ENCODE assay signal across 9 cellular contexts in genomic region chr3:121431717-121432517, GRCh38.
DNase-seq lines count a peak whose midpoint lies in the region; ATAC-seq, FAIRE-seq and TF ChIP-seq lines count a peak whose summit lies in the region.
"Had no signal": no experiment of that assay in that cellular context is flagged by ENCODE, and none has a peak within 500 bp of the region (broad histone marks: within the 10 kb centered on the region; RNA-seq: fewer than 3 reads in every experiment).

No MANE protein-coding gene starts in this region.

- H3K27me3 ChIP-seq in Loucy (ENCODE audit: insufficient read depth, low read length, poor library complexity, severe bottlenecking) (no peaks in the 10 kb centered on the region), heart right ventricle (no peaks in the 10 kb centered on the region), uterus (no peaks in the 10 kb centered on the region)

- H3K4me3 ChIP-seq in Loucy (ENCODE audit: low read length, poor library complexity, severe bottlenecking) (no peak overlapping the region), heart right ventricle (peak overlapping the region in 8 of 10 donors; percentile 12 to 49 (median 33)), uterus (peak overlapping the region in 1 of 2 donors; percentile 25)

- H3K27ac Mint-ChIP-seq in activated T-helper 1 cell treated with anti-CD3 and anti-CD28 coated beads, Interleukin-12 subunit alpha, Interleukin-12 subunit beta, Interleukin-2, Interleukin-4 antibody, amounts not matched to agents 30 ng/mL and 10 ng/mL and 1 ng/mL, durations not matched to agents 14 hours and 24 hours and 36 hours: peak overlapping the region; percentile 30

- H3K79me2 ChIP-seq in Loucy (ENCODE audit: insufficient read depth, low read length): no peaks in the 10 kb centered on the region

- peaks cover 30% of the 10 kb centered on the region for H3K4me1 Mint-ChIP-seq in activated T-helper 1 cell treated with anti-CD3 and anti-CD28 coated beads, Interleukin-12 subunit alpha, Interleukin-12 subunit beta, Interleukin-2, Interleukin-4 antibody, amounts not matched to agents 30 ng/mL and 10 ng/mL and 1 ng/mL, durations not matched to agents 14 hours and 24 hours and 36 hours (ENCODE audit: low read depth)

- H3K27ac ChIP-seq in heart right ventricle (peak overlapping the region in 2 of 10 donors; percentile 17 to 22), uterus (no peak overlapping the region)

- H3K4me2 ChIP-seq in Loucy (ENCODE audit: low read depth, low read length, poor library complexity, severe bottlenecking): peak overlapping the region; percentile 58

- H2AFZ ChIP-seq in Loucy (ENCODE audit: low read length): no peak overlapping the region

- no peak overlapping the region for H3K4me3 Mint-ChIP-seq in activated T-helper 1 cell treated with anti-CD3 and anti-CD28 coated beads, Interleukin-12 subunit alpha, Interleukin-12 subunit beta, Interleukin-2, Interleukin-4 antibody, amounts not matched to agents 30 ng/mL and 10 ng/mL and 1 ng/mL, durations not matched to agents 14 hours and 24 hours and 36 hours

- WGBS in heart right ventricle, 2 donors: 69% methylated on average over 5 of the region's 5 CpGs

- H3K4me1 ChIP-seq in Loucy (ENCODE audit: insufficient read depth, low read length, poor library complexity, severe bottlenecking) (no peaks in the 10 kb centered on the region), heart right ventricle (peaks cover 0 to 6% (median 0%) of the 10 kb centered on the region in 9 donors), uterus (no peaks in the 10 kb centered on the region)

- H3K9me3 Mint-ChIP-seq in activated T-helper 1 cell treated with anti-CD3 and anti-CD28 coated beads, Interleukin-12 subunit alpha, Interleukin-12 subunit beta, Interleukin-2, Interleukin-4 antibody, amounts not matched to agents 30 ng/mL and 10 ng/mL and 1 ng/mL, durations not matched to agents 14 hours and 24 hours and 36 hours: no peaks in the 10 kb centered on the region

- peaks cover 42% of the 10 kb centered on the region for H3K36me3 Mint-ChIP-seq in activated T-helper 1 cell treated with anti-CD3 and anti-CD28 coated beads, Interleukin-12 subunit alpha, Interleukin-12 subunit beta, Interleukin-2, Interleukin-4 antibody, amounts not matched to agents 30 ng/mL and 10 ng/mL and 1 ng/mL, durations not matched to agents 14 hours and 24 hours and 36 hours (ENCODE audit: low read depth)

- DNase-seq in GM12891 (ENCODE audit: insufficient read length, low spot score): peak; percentile 20
- peak; percentile 59 for DNase-seq in activated T-helper 1 cell treated with anti-CD3 and anti-CD28 coated beads, Interleukin-12 subunit alpha, Interleukin-12 subunit beta, Interleukin-2, Interleukin-4 antibody, amounts not matched to agents 30 ng/mL and 10 ng/mL and 1 ng/mL, durations not matched to agents 14 hours and 24 hours and 36 hours (ENCODE audit: low spot score)
- DNase-seq in heart right ventricle: peak in 1 of 2 donors; percentile 16
- DNase-seq in stimulated activated CD4-positive, alpha-beta T cell treated with anti-CD3 and anti-CD28 coated beads, Interleukin-1b, Interleukin-23, amount 100 ng/mL, for 48 hours: peak; percentile 34
- no peak for DNase-seq in hippocampal formation (lab: John Stamatoyannopoulos, UW)
- no peak for DNase-seq in uterus

- no peaks in the 10 kb centered on the region for H3F3A ChIP-seq in Loucy (ENCODE audit: low read depth)

- H3K9me3 ChIP-seq in Loucy (ENCODE audit: insufficient read depth, low read depth, low read length) (no peaks in the 10 kb centered on the region), heart right ventricle (no peaks in the 10 kb centered on the region), uterus (no peaks in the 10 kb centered on the region)

- intact Hi-C loops in activated T-helper 1 cell treated with anti-CD3 and anti-CD28 coated beads, Interleukin-12 subunit alpha, Interleukin-12 subunit beta, Interleukin-2, Interleukin-4 antibody, amounts not matched to agents 30 ng/mL and 10 ng/mL and 1 ng/mL, durations not matched to agents 14 hours and 24 hours and 36 hours (cut with micrococcal nuclease): loop anchor here (10.0 kb wide), 3 partner anchors 313 to 1087 kb away; partner anchors contain the start of genes GOLGB1 and LRRC58
- intact Hi-C loops in heart right ventricle (cut with DNase I): no loop called here
- intact Hi-C loops in uterus (cut with DNase I; ENCODE audit: low total_unique reads): no loop called here

- peak; percentile 95 for ATAC-seq in GM21737 (IDR thresholded peaks at IDR 0.05; ENCODE audit: unreplicated experiment)
- peak in 2 of 8 donors; percentile 46 to 55 for ATAC-seq in heart right ventricle

- TF ChIP-seq POLR2A in GM12891 (IDR thresholded peaks at IDR 0.05; ENCODE audit: low read depth, low read length): no peak
- no peak for TF ChIP-seq POLR2A in uterus (IDR thresholded peaks at IDR 0.05)

- FAIRE-seq in GM12891 (lab: Jason Lieb, UNC): peak; percentile 72
- FAIRE-seq: colon had no signal

- no peaks in the 10 kb centered on the region for H3K9me2 ChIP-seq in Loucy (replicated peaks; ENCODE audit: low read depth, low read length)

- no peaks in the 10 kb centered on the region for H3K27me3 Mint-ChIP-seq in activated T-helper 1 cell treated with anti-CD3 and anti-CD28 coated beads, Interleukin-12 subunit alpha, Interleukin-12 subunit beta, Interleukin-2, Interleukin-4 antibody, amounts not matched to agents 30 ng/mL and 10 ng/mL and 1 ng/mL, durations not matched to agents 14 hours and 24 hours and 36 hours (ENCODE audit: insufficient read depth)

- TF ChIP-seq CTCF in Loucy (conservative IDR thresholded peaks at IDR 0.05; ENCODE audit: low read length): no peak
- TF ChIP-seq CTCF in heart right ventricle (IDR thresholded peaks at IDR 0.05): no peak
- no peak for TF ChIP-seq CTCF in uterus (IDR thresholded peaks at IDR 0.05)

- H4K20me1 ChIP-seq in Loucy (ENCODE audit: insufficient read depth, low read length, poor library complexity, severe bottlenecking): no peaks in the 10 kb centered on the region

- H3K36me3 ChIP-seq in Loucy (ENCODE audit: insufficient read depth, low read length) (peaks cover 56% of the 10 kb centered on the region), heart right ventricle (peaks cover 0 to 9% (median 0%) of the 10 kb centered on the region in 9 donors), uterus (no peaks in the 10 kb centered on the region)

- no peak overlapping the region for H3K9ac ChIP-seq in Loucy (ENCODE audit: low read depth, low read length, poor library complexity, severe bottlenecking)

TF ChIP-seq in GM12891, 5 proteins besides CTCF, POLR2A, EP300 and RAD21:
- TF ChIP-seq SPI1 (IDR thresholded peaks at IDR 0.05; ENCODE audit: low read depth, low read length) (no peak), PAX5 (IDR thresholded peaks at IDR 0.05; ENCODE audit: insufficient read depth, low read length, severe bottlenecking) (peak; percentile 15)

Comparison
In these comparisons a context has a peak if more than half of its experiments do, and no peak if none do; other contexts are left out.
1. DNase-seq: peak in GM12891 (single experiment), activated T-helper 1 cell treated with anti-CD3 and anti-CD28 coated beads, Interleukin-12 subunit alpha, Interleukin-12 subunit beta, Interleukin-2, Interleukin-4 antibody, amounts not matched to agents 30 ng/mL and 10 ng/mL and 1 ng/mL, durations not matched to agents 14 hours and 24 hours and 36 hours (single experiment) and stimulated activated CD4-positive, alpha-beta T cell treated with anti-CD3 and anti-CD28 coated beads, Interleukin-1b, Interleukin-23, amount 100 ng/mL, for 48 hours (single experiment); none in hippocampal formation (0 of 2) and uterus (0 of 2).